Comparison of ENCODE assay signal across 2 cellular contexts in the genomic region with DNA sequence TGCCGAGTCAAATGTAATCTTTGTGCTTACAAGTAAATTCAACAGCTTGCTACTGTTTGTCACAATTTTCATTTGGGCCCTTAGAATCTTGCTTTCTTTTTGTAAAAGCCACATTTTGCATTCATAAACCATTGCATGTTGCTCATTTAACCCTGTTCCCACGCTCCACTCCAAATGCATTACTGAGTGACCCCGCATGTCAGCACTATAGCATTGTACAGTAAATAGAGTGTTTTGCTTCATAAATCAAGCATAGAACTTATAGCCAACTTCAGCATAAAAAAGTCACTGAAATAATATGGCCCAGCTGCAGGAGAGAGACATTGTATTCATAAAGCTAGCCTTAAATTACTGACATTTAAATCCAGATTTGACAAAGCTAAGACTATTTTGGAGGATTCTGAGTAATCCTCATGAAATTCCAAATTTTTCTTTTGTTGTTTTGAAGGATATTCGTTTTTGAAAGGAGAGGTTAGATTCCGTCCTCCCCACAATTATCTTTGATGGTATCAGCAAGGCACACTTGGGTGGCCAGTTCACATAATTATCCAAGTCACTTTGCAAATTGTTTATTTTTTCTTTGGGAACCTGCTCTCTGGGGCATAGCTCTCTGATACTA.
TF ChIP-seq lines count a peak whose summit lies in the region.

No MANE protein-coding gene starts in this region.

TF ChIP-seq in SK-N-SH, 30 proteins besides CTCF, POLR2A, EP300 and RAD21 (continued from another document):
- TF ChIP-seq RXRA (IDR thresholded peaks at IDR 0.05; ENCODE audit: borderline replicate concordance, low read depth) (no peak), SIN3A (IDR thresholded peaks at IDR 0.05; ENCODE audit: borderline replicate concordance, low read depth, low read length) (no peak), TAF1 (IDR thresholded peaks at IDR 0.05; ENCODE audit: borderline replicate concordance, low read depth, low read length) (no peak), FOXM1 (IDR thresholded peaks at IDR 0.05; ENCODE audit: low read depth) (no peak)
- TF ChIP-seq, protein P1, sequence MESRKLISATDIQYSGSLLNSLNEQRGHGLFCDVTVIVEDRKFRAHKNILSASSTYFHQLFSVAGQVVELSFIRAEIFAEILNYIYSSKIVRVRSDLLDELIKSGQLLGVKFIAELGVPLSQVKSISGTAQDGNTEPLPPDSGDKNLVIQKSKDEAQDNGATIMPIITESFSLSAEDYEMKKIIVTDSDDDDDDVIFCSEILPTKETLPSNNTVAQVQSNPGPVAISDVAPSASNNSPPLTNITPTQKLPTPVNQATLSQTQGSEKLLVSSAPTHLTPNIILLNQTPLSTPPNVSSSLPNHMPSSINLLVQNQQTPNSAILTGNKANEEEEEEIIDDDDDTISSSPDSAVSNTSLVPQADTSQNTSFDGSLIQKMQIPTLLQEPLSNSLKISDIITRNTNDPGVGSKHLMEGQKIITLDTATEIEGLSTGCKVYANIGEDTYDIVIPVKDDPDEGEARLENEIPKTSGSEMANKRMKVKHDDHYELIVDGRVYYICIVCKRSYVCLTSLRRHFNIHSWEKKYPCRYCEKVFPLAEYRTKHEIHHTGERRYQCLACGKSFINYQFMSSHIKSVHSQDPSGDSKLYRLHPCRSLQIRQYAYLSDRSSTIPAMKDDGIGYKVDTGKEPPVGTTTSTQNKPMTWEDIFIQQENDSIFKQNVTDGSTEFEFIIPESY (IDR thresholded peaks at IDR 0.05; ENCODE audit: borderline replicate concordance, low read depth) = no peak
- TF ChIP-seq, protein P2, sequence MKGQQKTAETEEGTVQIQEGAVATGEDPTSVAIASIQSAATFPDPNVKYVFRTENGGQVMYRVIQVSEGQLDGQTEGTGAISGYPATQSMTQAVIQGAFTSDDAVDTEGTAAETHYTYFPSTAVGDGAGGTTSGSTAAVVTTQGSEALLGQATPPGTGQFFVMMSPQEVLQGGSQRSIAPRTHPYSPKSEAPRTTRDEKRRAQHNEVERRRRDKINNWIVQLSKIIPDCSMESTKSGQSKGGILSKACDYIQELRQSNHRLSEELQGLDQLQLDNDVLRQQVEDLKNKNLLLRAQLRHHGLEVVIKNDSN (IDR thresholded peaks at IDR 0.05; ENCODE audit: borderline replicate concordance, low read depth) = no peak

TF ChIP-seq in SK-N-SH treated with all-trans-retinoic acid at 6 μM for 48 hours, 23 proteins besides CTCF, POLR2A, EP300 and RAD21 (continued from another document):
- TF ChIP-seq, protein P3, sequence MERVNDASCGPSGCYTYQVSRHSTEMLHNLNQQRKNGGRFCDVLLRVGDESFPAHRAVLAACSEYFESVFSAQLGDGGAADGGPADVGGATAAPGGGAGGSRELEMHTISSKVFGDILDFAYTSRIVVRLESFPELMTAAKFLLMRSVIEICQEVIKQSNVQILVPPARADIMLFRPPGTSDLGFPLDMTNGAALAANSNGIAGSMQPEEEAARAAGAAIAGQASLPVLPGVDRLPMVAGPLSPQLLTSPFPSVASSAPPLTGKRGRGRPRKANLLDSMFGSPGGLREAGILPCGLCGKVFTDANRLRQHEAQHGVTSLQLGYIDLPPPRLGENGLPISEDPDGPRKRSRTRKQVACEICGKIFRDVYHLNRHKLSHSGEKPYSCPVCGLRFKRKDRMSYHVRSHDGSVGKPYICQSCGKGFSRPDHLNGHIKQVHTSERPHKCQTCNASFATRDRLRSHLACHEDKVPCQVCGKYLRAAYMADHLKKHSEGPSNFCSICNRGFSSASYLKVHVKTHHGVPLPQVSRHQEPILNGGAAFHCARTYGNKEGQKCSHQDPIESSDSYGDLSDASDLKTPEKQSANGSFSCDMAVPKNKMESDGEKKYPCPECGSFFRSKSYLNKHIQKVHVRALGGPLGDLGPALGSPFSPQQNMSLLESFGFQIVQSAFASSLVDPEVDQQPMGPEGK (CRISPR knock-in tag; IDR thresholded peaks at IDR 0.05; ENCODE audit: borderline replicate concordance) = no peak
- TF ChIP-seq GLIS3 (CRISPR knock-in tag; IDR thresholded peaks at IDR 0.05) (no peak), PPARA (CRISPR knock-in tag; IDR thresholded peaks at IDR 0.05; ENCODE audit: borderline replicate concordance) (no peak)
